ENCODE assay signal across 16 cellular contexts in genomic region chr16:78957328-78958100, GRCh38.
DNase-seq lines count a peak whose midpoint lies in the region; ATAC-seq lines count a peak whose summit lies in the region.
"Had no signal": no experiment of that assay in that cellular context is flagged by ENCODE, and none has a peak within 500 bp of the region (broad histone marks: within the 10 kb centered on the region; RNA-seq: fewer than 3 reads in every experiment).

No MANE protein-coding gene starts in this region.

- no peak overlapping the region for H3K4me3 ChIP-seq in mesendoderm (ENCODE audit: low read length)
- H3K4me3 ChIP-seq: A549, sigmoid colon, tibial nerve had no signal

- ATAC-seq in GM21515 (IDR thresholded peaks at IDR 0.05; ENCODE audit: unreplicated experiment) = no peak
- ATAC-seq: A549; naive thymus-derived CD4-positive, alpha-beta T cell; Panc1 had no signal

- H3K4me1 ChIP-seq in mesendoderm (ENCODE audit: control insufficient read depth, low read depth, low read length) = no peaks in the 10 kb centered on the region
- H3K4me1 ChIP-seq: A549, sigmoid colon, tibial nerve had no signal

- peak; percentile 17 to 38 for DNase-seq in activated CD4-positive, alpha-beta T cell treated with anti-CD3 and anti-CD28 coated beads for 4 hours
- DNase-seq in activated CD4-positive, alpha-beta T cell treated with anti-CD3 and anti-CD28 coated beads for 1 hour = no peak
- DNase-seq in activated CD4-positive, alpha-beta T cell treated with anti-CD3 and anti-CD28 coated beads, Interleukin-2, amount 50 U/mL, for 4 hours = peak; percentile 25 to 40
- DNase-seq in medulla oblongata (ENCODE audit: extremely low spot score) (peak; percentile 24), mesendoderm (no peak), amygdala (lab: John Stamatoyannopoulos, UW) (no peak)
- peak; percentile 14 to 16 for DNase-seq in stimulated activated CD4-positive, alpha-beta T cell treated with anti-CD3 and anti-CD28 coated beads, Interleukin-4, amount 100 ng/mL, for 48 hours (ENCODE audit: low read depth in 2 of 2)
- DNase-seq: activated CD8-positive, alpha-beta memory T cell treated with anti-CD3 and anti-CD28 coated beads, Interleukin-2, amount 50 U/mL, for 4 hours; kidney glomerular epithelial cell; naive thymus-derived CD4-positive, alpha-beta T cell; sigmoid colon; T-helper 9 cell had no signal

- no peak overlapping the region for H2BK120ac ChIP-seq in mesendoderm (ENCODE audit: low read depth, low read length)

- H3K4ac ChIP-seq in mesendoderm (ENCODE audit: low read depth, low read length) = no peak overlapping the region

- no peaks in the 10 kb centered on the region for H3K27me3 ChIP-seq in mesendoderm (ENCODE audit: insufficient read depth, low read length, poor library complexity)
- H3K27me3 ChIP-seq: sigmoid colon, tibial nerve had no signal

- H4K8ac ChIP-seq in mesendoderm (ENCODE audit: low read depth, low read length) = no peak overlapping the region

- no CpG with 5 or more reads among the region's 15 CpGs for WGBS in mesendoderm (ENCODE audit: extremely low coverage, insufficient coverage, low lambda C conversion rate)

- H2BK5ac ChIP-seq in mesendoderm (ENCODE audit: low read length) = no peak overlapping the region

- H2BK15ac ChIP-seq in mesendoderm (replicated peaks; ENCODE audit: low read depth) = no peak overlapping the region

- H3K79me1 ChIP-seq in mesendoderm (ENCODE audit: low read length) = no peaks in the 10 kb centered on the region

- no peaks in the 10 kb centered on the region for H3K79me2 ChIP-seq in mesendoderm (ENCODE audit: control insufficient read depth, insufficient read depth, low read length)

- H3K56ac ChIP-seq in mesendoderm (ENCODE audit: low read length) = no peak overlapping the region

- H4K5ac ChIP-seq in mesendoderm (ENCODE audit: low read length) = no peak overlapping the region

- H3K18ac ChIP-seq in mesendoderm (ENCODE audit: low read length) = no peak overlapping the region

- H3K23ac ChIP-seq in mesendoderm (ENCODE audit: low read length) = no peak overlapping the region

- H2AK5ac ChIP-seq in mesendoderm (ENCODE audit: low read length) = no peak overlapping the region

- no peak overlapping the region for H3K9ac ChIP-seq in mesendoderm (ENCODE audit: low read length)

- no peaks in the 10 kb centered on the region for H3K36me3 ChIP-seq in mesendoderm (ENCODE audit: control insufficient read depth, insufficient read depth, low read length)
- H3K36me3 ChIP-seq: sigmoid colon, tibial nerve had no signal

- H3K27ac ChIP-seq in mesendoderm (ENCODE audit: low read depth, low read length) = no peak overlapping the region
- H3K27ac ChIP-seq: A549, sigmoid colon, tibial nerve had no signal

- H3K4me2 ChIP-seq in mesendoderm (ENCODE audit: low read length) = no peak overlapping the region
- H3K4me2 ChIP-seq: A549 had no signal

Comparison
In these comparisons a context has a peak if more than half of its experiments do, and no peak if none do; other contexts are left out.
1. DNase-seq: peak in activated CD4-positive, alpha-beta T cell treated with anti-CD3 and anti-CD28 coated beads for 4 hours (2 of 2), activated CD4-positive, alpha-beta T cell treated with anti-CD3 and anti-CD28 coated beads, Interleukin-2, amount 50 U/mL, for 4 hours (2 of 2), medulla oblongata (single experiment) and stimulated activated CD4-positive, alpha-beta T cell treated with anti-CD3 and anti-CD28 coated beads, Interleukin-4, amount 100 ng/mL, for 48 hours (2 of 2); none in activated CD4-positive, alpha-beta T cell treated with anti-CD3 and anti-CD28 coated beads for 1 hour (single experiment), mesendoderm (single experiment) and amygdala (0 of 56).